Comparison of ENCODE assay signal across 2 cellular contexts in genomic region chr11:108592591-108593213, GRCh38.
TF ChIP-seq lines count a peak whose summit lies in the region.

No MANE protein-coding gene starts in this region.

TF ChIP-seq in IMR-90, 13 proteins besides CTCF, POLR2A, EP300 and RAD21:
- TF ChIP-seq NFE2L2 (IDR thresholded peaks at IDR 0.05; ENCODE audit: low read depth, low read length) (no peak), ELK1 (IDR thresholded peaks at IDR 0.05; ENCODE audit: borderline replicate concordance, low read depth, low read length) (no peak), RCOR1 (IDR thresholded peaks at IDR 0.05; ENCODE audit: insufficient replicate concordance, low read length) (no peak), FOS (IDR thresholded peaks at IDR 0.05; ENCODE audit: low read depth, low read length) (no peak), BHLHE40 (IDR thresholded peaks at IDR 0.05; ENCODE audit: low read depth, low read length) (0 out of 2 replicates have a peak, but pooled peaks have one; percentile 11), USF2 (IDR thresholded peaks at IDR 0.05; ENCODE audit: low read depth, low read length) (0 out of 2 replicates have a peak, but pooled peaks have one; percentile 15)
TF ChIP-seq in IMR-90: peak in this region for 2.

TF ChIP-seq in endothelial cell of umbilical vein, 7 proteins besides CTCF, POLR2A, EP300 and RAD21:
- TF ChIP-seq MAX (IDR thresholded peaks at IDR 0.05; ENCODE audit: insufficient read depth, insufficient read length) (peak; percentile 57), GATA2 (IDR thresholded peaks at IDR 0.05; ENCODE audit: insufficient read depth, insufficient read length, low read depth, low read length) (no peak), EZH2 (IDR thresholded peaks at IDR 0.05; ENCODE audit: borderline replicate concordance, low read depth, low read length, severe bottlenecking) (peak; percentile 68)
TF ChIP-seq in endothelial cell of umbilical vein: peak in this region for 2.
